8 cellular contexts compared by ENCODE assay signal in genomic region chr19:12891553-12892021, GRCh38. TPM values are rescaled to one million over a fixed set of nuclear protein-coding genes. Genes with fewer than 3 reads are reported as not detected.
DNase-seq lines count a peak whose midpoint lies in the region; ATAC-seq and TF ChIP-seq lines count a peak whose summit lies in the region.

No MANE protein-coding gene starts in this region.

- peaks cover 20% of the 10 kb centered on the region for H3K4me1 Mint-ChIP-seq in chondrocyte (ENCODE audit: low read depth)

- peak overlapping the region in 1 of 2 experiments; percentile 72; a peak in 1 of 4 replicates for H4K8ac ChIP-seq in IMR-90 (ENCODE audit: low read depth in 2 of 2, low read length in 2 of 2)

- no peak overlapping the region for H4K91ac ChIP-seq in IMR-90 (ENCODE audit: insufficient read depth, low read depth, low read length)

- H3K4ac ChIP-seq in IMR-90 (ENCODE audit: low read depth, low read length) = no peak overlapping the region

- POLR2A ChIA-PET in IMR-90 (lab: Charles Lee; ENCODE audit: unreplicated experiment) = no interaction called here

- in situ Hi-C loops in IMR-90 (cut with MboI; ENCODE audit: low sequenced_read_pairs) = no loop called here

- no peaks in the 10 kb centered on the region for H3K9me3 ChIP-seq in IMR-90 (ENCODE audit: control insufficient read depth, insufficient read depth, low read length)
- H3K9me3 ChIP-seq in muscle layer of duodenum (ENCODE audit: control insufficient read depth in 1 of 2, low read length in 2 of 2) = no peaks in the 10 kb centered on the region

- H2AFZ ChIP-seq in IMR-90 (replicated peaks; ENCODE audit: low read length, poor library complexity) = peak overlapping the region; percentile 98

- no peak overlapping the region for H2BK20ac ChIP-seq in IMR-90 (ENCODE audit: low read depth, low read length)

- WGBS in IMR-90 (ENCODE audit: extremely low coverage in 2 of 2, insufficient read length in 1 of 2), 2 experiments = 0% methylated on average over 7 of the region's 26 CpGs; no CpG with 5 or more reads in 1 of the 2 experiments

- H3K27me3 Mint-ChIP-seq in chondrocyte (ENCODE audit: low read depth) = peaks cover 3% of the 10 kb centered on the region

- ATAC-seq in IMR-90 (ENCODE audit: low read depth) = no peak

- no peak overlapping the region for H4K5ac ChIP-seq in IMR-90 (ENCODE audit: low read depth, low read length)

- no peak overlapping the region for H2BK15ac ChIP-seq in IMR-90 (ENCODE audit: low read depth, low read length)

- H3K36me3 Mint-ChIP-seq in chondrocyte (ENCODE audit: low read depth) = peaks cover 3% of the 10 kb centered on the region

- H3K27me3 ChIP-seq in IMR-90 (ENCODE audit: control insufficient read depth, insufficient read depth, low read length) (peaks cover 14% of the 10 kb centered on the region), muscle layer of duodenum (ENCODE audit: low read depth, low read length) (no peaks in the 10 kb centered on the region)

- H3K4me3 Mint-ChIP-seq in chondrocyte (ENCODE audit: unreplicated experiment) = peak overlapping the region; percentile 95

- TF ChIP-seq RAD21 in IMR-90 (IDR thresholded peaks at IDR 0.05; ENCODE audit: low read length) = no peak

- H3K4me1 ChIP-seq in IMR-90 (ENCODE audit: control insufficient read depth, insufficient read depth, low read length) (peaks cover 6% of the 10 kb centered on the region), muscle layer of duodenum (ENCODE audit: control insufficient read depth in 1 of 2, insufficient read depth in 2 of 2, low read length in 2 of 2) (peaks cover 6 to 17% of the 10 kb centered on the region in 2 donors)

- H4K20me1 ChIP-seq in IMR-90 (ENCODE audit: insufficient read depth, low read length) = no peaks in the 10 kb centered on the region

- peak overlapping the region; percentile 89 for H3K27ac Mint-ChIP-seq in chondrocyte (ENCODE audit: unreplicated experiment)

- H2AK5ac ChIP-seq in IMR-90 (ENCODE audit: low read depth, low read length) = no peak overlapping the region

- peak overlapping the region; percentile 70 for H2AK9ac ChIP-seq in IMR-90 (replicated peaks; ENCODE audit: low read depth, low read length, poor library complexity)

- intact Hi-C loops in IMR-90 (cut with micrococcal nuclease) = loop anchor here (2.0 kb wide), 1 partner anchor 73 kb away; no protein-coding TSS in a partner anchor

- H3K9ac ChIP-seq in IMR-90 (ENCODE audit: low read depth, low read length) = peak overlapping the region; percentile 44

- H3K79me1 ChIP-seq in IMR-90 (ENCODE audit: low read depth in 1 of 2, low read length in 2 of 2) = peaks cover 10 to 12% of the 10 kb centered on the region in 2 experiments; a peak in 3 of 4 replicates

- CTCF ChIA-PET in IMR-90 (lab: Yijun Ruan, JAX) = no interaction called here

- no TSS peak for BruUV-seq in IMR-90 (replicated peaks; lab: Mats Ljungman, UMichigan)

- H3K36me3 ChIP-seq in IMR-90 (ENCODE audit: control insufficient read depth, insufficient read depth, low read length) (peaks cover 14% of the 10 kb centered on the region), muscle layer of duodenum (ENCODE audit: control insufficient read depth in 1 of 2, insufficient read depth in 2 of 2, low read length in 2 of 2) (peaks cover 17 to 18% of the 10 kb centered on the region in 2 donors)

- DNase-seq in AG09309 (ENCODE audit: low read depth) (no peak), IMR-90 (no peak), chondrocyte (ENCODE audit: low spot score) (no peak), DMS 273 treated with DMSO at 0.1 percent for 48 hours (lab: John Stamatoyannopoulos, UW) (no peak), GF-D8 (lab: John Stamatoyannopoulos, UW) (no peak), NK-92 (lab: John Stamatoyannopoulos, UW; ENCODE audit: unreplicated experiment) (no peak), midbrain (lab: John Stamatoyannopoulos, UW) (no peak)

- H3K4me3 ChIP-seq in AG09309 (ENCODE audit: control insufficient read depth, low read depth, low read length) (peak overlapping the region; percentile 96), IMR-90 (ENCODE audit: insufficient read depth, low read depth, low read length) (peak overlapping the region; percentile 78), muscle layer of duodenum (ENCODE audit: low read depth in 1 of 2, low read length in 2 of 2) (peak overlapping the region; percentile 74 to 98)

- H3K27ac ChIP-seq in IMR-90 (ENCODE audit: insufficient read depth, low read length) (peak overlapping the region; percentile 3; the same call in 1 of the 2 replicates), muscle layer of duodenum (ENCODE audit: low read length) (no peak overlapping the region)

- H3K9me1 ChIP-seq in IMR-90 (ENCODE audit: insufficient read depth, low read length) = no peaks in the 10 kb centered on the region

- TF ChIP-seq POLR2A in IMR-90 (IDR thresholded peaks at IDR 0.05; ENCODE audit: low read depth, low read length) = no peak

- dilution Hi-C loops in IMR-90 (cut with HindIII; ENCODE audit: low sequenced_read_pairs, unreplicated experiment) = no loop called here

- H3K14ac ChIP-seq in IMR-90 (replicated peaks; ENCODE audit: low read depth, low read length) = no peak overlapping the region

- H2BK120ac ChIP-seq in IMR-90 (ENCODE audit: low read depth, low read length) = no peak overlapping the region

- no peak for TF ChIP-seq CTCF in AG09309 (IDR thresholded peaks at IDR 0.05; ENCODE audit: control insufficient read depth, insufficient read depth, low read depth, low read length, missing control alignments)
- no peak for TF ChIP-seq CTCF in IMR-90 (conservative IDR thresholded peaks at IDR 0.05; ENCODE audit: low read depth, low read length)
- no peak for TF ChIP-seq CTCF in chondrocyte (IDR thresholded peaks at IDR 0.05)

- H2BK5ac ChIP-seq in IMR-90 (ENCODE audit: low read depth, low read length, poor library complexity, severe bottlenecking) = no peak overlapping the region

- no peak overlapping the region for H3K18ac ChIP-seq in IMR-90 (ENCODE audit: low read depth, low read length)

- peak overlapping the region; percentile 94 for H3K4me2 ChIP-seq in IMR-90 (ENCODE audit: low read depth, low read length)

- H3K56ac ChIP-seq in IMR-90 (ENCODE audit: extremely low read depth, insufficient read depth, low read length) = no peak overlapping the region

- no peaks in the 10 kb centered on the region for H3K9me3 Mint-ChIP-seq in chondrocyte (ENCODE audit: low read depth)

- no peak overlapping the region for H3K23ac ChIP-seq in IMR-90 (ENCODE audit: low read depth, low read length)

TF ChIP-seq in IMR-90, 13 proteins besides CTCF, POLR2A, EP300 and RAD21 (continues in another document):
- TF ChIP-seq RCOR1 (IDR thresholded peaks at IDR 0.05; ENCODE audit: insufficient replicate concordance, low read length) = no peak
- no peak for TF ChIP-seq FOS (IDR thresholded peaks at IDR 0.05; ENCODE audit: low read depth, low read length)
- TF ChIP-seq USF2 (IDR thresholded peaks at IDR 0.05; ENCODE audit: low read depth, low read length) = no peak
- TF ChIP-seq MAZ (IDR thresholded peaks at IDR 0.05; ENCODE audit: borderline replicate concordance, low read depth, low read length) = no peak
- no peak for TF ChIP-seq MAFK (IDR thresholded peaks at IDR 0.05; ENCODE audit: low read depth, low read length)
- TF ChIP-seq CHD1 (IDR thresholded peaks at IDR 0.05; ENCODE audit: low read depth, low read length) = no peak
- TF ChIP-seq NFE2L2 (IDR thresholded peaks at IDR 0.05; ENCODE audit: low read depth, low read length) = no peak
- no peak for TF ChIP-seq CEBPB (IDR thresholded peaks at IDR 0.05; ENCODE audit: low read depth, low read length)
- TF ChIP-seq ELK1 (IDR thresholded peaks at IDR 0.05; ENCODE audit: borderline replicate concordance, low read depth, low read length) = no peak

RNA-seq across cellular contexts. Expression of gene GCDH, which starts 0.6 kb away (rescaled TPM):
- 41.1 and 41.6 TPM in 2 replicates for total RNA-seq in IMR-90 (2012; rRNA removed)
- polyA plus RNA-seq in IMR-90 (2012; rRNA removed) = 24.5 and 27.7 TPM in 2 replicates
- polyA plus RNA-seq in IMR-90 (2012; cell fraction: cytosol; rRNA removed) = 30.4 and 37.2 TPM in 2 replicates
- 35.7 and 72.7 TPM in 2 replicates for polyA plus RNA-seq in IMR-90 (2012; cell fraction: nucleus; rRNA removed; ENCODE audit: low replicate concordance)
- total RNA-seq in chondrocyte = 13.2 to 21.3 TPM (median 14.4 TPM) in 3 replicates

RNA-seq across cellular contexts. Expression of gene KLF1, which starts 4.6 kb away (rescaled TPM):
- total RNA-seq in IMR-90 (2012; rRNA removed) (not detected in 2 replicates), chondrocyte (not detected in 3 replicates)
- polyA plus RNA-seq in IMR-90 (2012; rRNA removed) = not detected in 2 replicates
- not detected in 2 replicates for polyA plus RNA-seq in IMR-90 (2012; cell fraction: cytosol; rRNA removed)
- not detected in 2 replicates for polyA plus RNA-seq in IMR-90 (2012; cell fraction: nucleus; rRNA removed; ENCODE audit: low replicate concordance)

RNA-seq across cellular contexts. Expression of gene DNASE2, which starts 10.3 kb away (rescaled TPM):
- 6.4 and 9.5 TPM in 2 replicates for total RNA-seq in IMR-90 (2012; rRNA removed)
- polyA plus RNA-seq in IMR-90 (2012; rRNA removed) = 31.1 and 32.0 TPM in 2 replicates
- polyA plus RNA-seq in IMR-90 (2012; cell fraction: cytosol; rRNA removed) = 21.0 and 47.0 TPM in 2 replicates
- polyA plus RNA-seq in IMR-90 (2012; cell fraction: nucleus; rRNA removed; ENCODE audit: low replicate concordance) = 4.5 and 7.3 TPM in 2 replicates
- 36.6 to 52.8 TPM (median 50.9 TPM) in 3 replicates for total RNA-seq in chondrocyte

RNA-seq across cellular contexts. Expression of gene SYCE2, which starts 27.5 kb away (rescaled TPM):
- total RNA-seq in IMR-90 (2012; rRNA removed) = under 0.01 and 0.36 TPM in 2 replicates
- polyA plus RNA-seq in IMR-90 (2012; rRNA removed) = 0.19 and 0.50 TPM in 2 replicates
- polyA plus RNA-seq in IMR-90 (2012; cell fraction: cytosol; rRNA removed) = 0.04 and 0.12 TPM in 2 replicates
- polyA plus RNA-seq in IMR-90 (2012; cell fraction: nucleus; rRNA removed; ENCODE audit: low replicate concordance) = 0.10 and 0.14 TPM in 2 replicates
- 0.53 TPM in 1 of 3 replicates, not detected in the others for total RNA-seq in chondrocyte

RNA-seq across cellular contexts. Expression of gene FARSA, which starts 41.9 kb away (rescaled TPM):
- total RNA-seq in IMR-90 (2012; rRNA removed) (49.3 and 53.0 TPM in 2 replicates), chondrocyte (46.4 to 53.3 TPM (median 47.4 TPM) in 3 replicates)
- polyA plus RNA-seq in IMR-90 (2012; rRNA removed) = 75.9 and 80.9 TPM in 2 replicates
- 103 and 124 TPM in 2 replicates for polyA plus RNA-seq in IMR-90 (2012; cell fraction: cytosol; rRNA removed)
- polyA plus RNA-seq in IMR-90 (2012; cell fraction: nucleus; rRNA removed; ENCODE audit: low replicate concordance) = 44.6 and 103 TPM in 2 replicates
